ENCODE assay signal across 10 cellular contexts in genomic region chr15:33067456-33067855, GRCh38.
DNase-seq lines count a peak whose midpoint lies in the region; ATAC-seq, FAIRE-seq and TF ChIP-seq lines count a peak whose summit lies in the region.
"Had no signal": no experiment of that assay in that cellular context is flagged by ENCODE, and none has a peak within 500 bp of the region (broad histone marks: within the 10 kb centered on the region; RNA-seq: fewer than 3 reads in every experiment).

No MANE protein-coding gene starts in this region.

- intact Hi-C loops in activated CD4-positive, alpha-beta T cell treated with anti-CD3 and anti-CD28 coated beads for 36 hours (cut with DNase I, micrococcal nuclease): loop anchor here in 1 of 2 experiments (1.0 kb wide), 1 partner anchor 12 kb away; no protein-coding TSS in a partner anchor
- intact Hi-C loops in kidney (cut with DNase I): no loop called here

- H3K36me3 ChIP-seq in kidney (ENCODE audit: control insufficient read depth in 1 of 2, insufficient read depth in 2 of 2, low read length in 2 of 2) (no peaks in the 10 kb centered on the region), thymus (ENCODE audit: control insufficient read depth, insufficient read depth) (peaks cover 4% of the 10 kb centered on the region)

- H3K4me1 ChIP-seq in kidney (ENCODE audit: control insufficient read depth in 1 of 2, insufficient read depth in 1 of 2, low read depth in 1 of 2, low read length in 2 of 2): peaks cover 11 to 12% of the 10 kb centered on the region in 2 donors
- peaks cover 22% of the 10 kb centered on the region for H3K4me1 ChIP-seq in thymus (ENCODE audit: control insufficient read depth, insufficient read depth, low read length)

- H3K27me3 ChIP-seq in thymus (ENCODE audit: control insufficient read depth, insufficient read depth): no peaks in the 10 kb centered on the region

- peak overlapping the region; percentile 78 to 86 for H3K27ac ChIP-seq in kidney (ENCODE audit: low read depth in 2 of 2, low read length in 2 of 2)
- peak overlapping the region; percentile 75 for H3K27ac ChIP-seq in thymus (ENCODE audit: low read depth)

- peak overlapping the region; percentile 32 for H3K4me3 Mint-ChIP-seq in activated CD4-positive, alpha-beta T cell treated with anti-CD3 and anti-CD28 coated beads for 36 hours
- peak overlapping the region; percentile 80 for H3K4me3 Mint-ChIP-seq in activated T-helper 17 cell treated with anti-CD3 and anti-CD28 coated beads, Interleukin-2, amount 50 U/mL, for 72 hours

- no peak for TF ChIP-seq CTCF in kidney (IDR thresholded peaks at IDR 0.05; ENCODE audit: borderline replicate concordance, extremely low read depth, insufficient read depth)
- no peak for TF ChIP-seq CTCF in GM10266 (IDR thresholded peaks at IDR 0.05; ENCODE audit: control insufficient read depth, insufficient read depth, low read depth, missing control alignments)

- peak overlapping the region; percentile 48 to 54 for H3K4me3 ChIP-seq in kidney (ENCODE audit: low read length in 2 of 2)
- peak overlapping the region; percentile 55 for H3K4me3 ChIP-seq in thymus (ENCODE audit: low read length)

- no peaks in the 10 kb centered on the region for H3K9me3 ChIP-seq in kidney (ENCODE audit: control insufficient read depth in 1 of 2, low read length in 2 of 2)
- no peaks in the 10 kb centered on the region for H3K9me3 ChIP-seq in thymus (ENCODE audit: control insufficient read depth)

- no peak for ATAC-seq in activated CD4-positive, alpha-beta T cell treated with anti-CD3 and anti-CD28 coated beads for 36 hours
- ATAC-seq in activated T-helper 17 cell treated with anti-CD3 and anti-CD28 coated beads, Interleukin-2, amount 50 U/mL, for 72 hours (replicated peaks): no peak
- no peak for ATAC-seq in GM19328 (IDR thresholded peaks at IDR 0.05; ENCODE audit: unreplicated experiment)

- H3K27me3 Mint-ChIP-seq in activated CD4-positive, alpha-beta T cell treated with anti-CD3 and anti-CD28 coated beads for 36 hours: peaks cover 6% of the 10 kb centered on the region
- no peaks in the 10 kb centered on the region for H3K27me3 Mint-ChIP-seq in activated T-helper 17 cell treated with anti-CD3 and anti-CD28 coated beads, Interleukin-2, amount 50 U/mL, for 72 hours

- no peak overlapping the region for H3K27ac Mint-ChIP-seq in activated CD4-positive, alpha-beta T cell treated with anti-CD3 and anti-CD28 coated beads for 36 hours
- H3K27ac Mint-ChIP-seq in activated T-helper 17 cell treated with anti-CD3 and anti-CD28 coated beads, Interleukin-2, amount 50 U/mL, for 72 hours: peak overlapping the region; percentile 65

- H3K9me3 Mint-ChIP-seq in activated CD4-positive, alpha-beta T cell treated with anti-CD3 and anti-CD28 coated beads for 36 hours (ENCODE audit: low read depth): no peaks in the 10 kb centered on the region
- H3K9me3 Mint-ChIP-seq in activated T-helper 17 cell treated with anti-CD3 and anti-CD28 coated beads, Interleukin-2, amount 50 U/mL, for 72 hours: no peaks in the 10 kb centered on the region

- POLR2A ChIA-PET in activated CD4-positive, alpha-beta T cell treated with anti-CD3 and anti-CD28 coated beads for 36 hours (lab: Charles Lee): no interaction called here

- peaks cover 16% of the 10 kb centered on the region for H3K4me1 Mint-ChIP-seq in activated CD4-positive, alpha-beta T cell treated with anti-CD3 and anti-CD28 coated beads for 36 hours
- H3K4me1 Mint-ChIP-seq in activated T-helper 17 cell treated with anti-CD3 and anti-CD28 coated beads, Interleukin-2, amount 50 U/mL, for 72 hours: peaks cover 19% of the 10 kb centered on the region

- CTCF ChIA-PET in activated CD4-positive, alpha-beta T cell treated with anti-CD3 and anti-CD28 coated beads for 36 hours (lab: Charles Lee): interaction anchor here (1.3 kb wide), 1 partner anchor 26 kb away, joined by 3 read pairs; no protein-coding TSS in a partner anchor

- no peak for FAIRE-seq in kidney (lab: Jason Lieb, UNC)

- DNase-seq in activated CD4-positive, alpha-beta T cell treated with anti-CD3 and anti-CD28 coated beads for 36 hours: no peak
- no peak for DNase-seq in activated CD4-positive, alpha-beta T cell treated with anti-CD3 and anti-CD28 coated beads for 48 hours
- DNase-seq in kidney: no peak
- no peak for DNase-seq in GM10266 (ENCODE audit: extremely low spot score)
- no peak for DNase-seq in ecto neural progenitor cell (ENCODE audit: low spot score)
- DNase-seq: activated effector memory CD4-positive, alpha-beta T cell treated with Interleukin-2 at 50 U/mL for 16 hours; stimulated activated naive CD4-positive, alpha-beta T cell treated with Interleukin-2 at 50 U/mL for 16 hours had no signal

- no peaks in the 10 kb centered on the region for H3K36me3 Mint-ChIP-seq in activated CD4-positive, alpha-beta T cell treated with anti-CD3 and anti-CD28 coated beads for 36 hours (ENCODE audit: low read depth)
- H3K36me3 Mint-ChIP-seq in activated T-helper 17 cell treated with anti-CD3 and anti-CD28 coated beads, Interleukin-2, amount 50 U/mL, for 72 hours (ENCODE audit: low read depth): peaks cover 15% of the 10 kb centered on the region

- H3K9ac ChIP-seq in kidney (ENCODE audit: low read length in 2 of 2): peak overlapping the region; percentile 27 to 78

- 64% methylated on average over 9 of the region's 9 CpGs for WGBS in thymus
